7 cellular contexts compared by ENCODE assay signal in genomic region chr16:29213251-29213650, GRCh38.
DNase-seq lines count a peak whose midpoint lies in the region; ATAC-seq and TF ChIP-seq lines count a peak whose summit lies in the region.
"Not testable (repeated sequence)": the region's sequence is repeated elsewhere in the genome, so short reads cannot be mapped to it uniquely, and the experiment has no call there.

No MANE protein-coding gene starts in this region.

- not testable (repeated sequence) for DNase-seq in IMR-90, natural killer cell
- peak; percentile 7 for DNase-seq in activated CD8-positive, alpha-beta memory T cell treated with anti-CD3 and anti-CD28 coated beads, Interleukin-2, amount 50 U/mL, for 48 hours
- DNase-seq in coronary artery (ENCODE audit: low spot score): peak; percentile 31
- peak; percentile 36 for DNase-seq in right atrium auricular region (ENCODE audit: low spot score)
- DNase-seq in sciatic nerve (ENCODE audit: low spot score): peak; percentile 44
- DNase-seq in type B pancreatic cell (ENCODE audit: extremely low spot score, unreplicated experiment): peak; percentile 40

- not testable (repeated sequence) for H4K91ac ChIP-seq in IMR-90 (ENCODE audit: insufficient read depth, low read depth, low read length)

- H3K56ac ChIP-seq in IMR-90 (ENCODE audit: extremely low read depth, insufficient read depth, low read length): not testable (repeated sequence)

- H3K4ac ChIP-seq in IMR-90 (ENCODE audit: low read depth, low read length): not testable (repeated sequence)

- H2AFZ ChIP-seq in IMR-90 (replicated peaks; ENCODE audit: low read length, poor library complexity): not testable (repeated sequence)

- H2AK9ac ChIP-seq in IMR-90 (replicated peaks; ENCODE audit: low read depth, low read length, poor library complexity): not testable (repeated sequence)

- H3K36me3 Mint-ChIP-seq in natural killer cell, type B pancreatic cell: not testable (repeated sequence)

- H2AK5ac ChIP-seq in IMR-90 (ENCODE audit: low read depth, low read length): 0 out of 2 replicates have a peak overlapping the region, but pooled peaks have one; percentile 39

- not testable (repeated sequence) for H3K4me2 ChIP-seq in IMR-90 (ENCODE audit: low read depth, low read length)

- not testable (repeated sequence) for H3K4me1 ChIP-seq in IMR-90 (ENCODE audit: control insufficient read depth, insufficient read depth, low read length); right atrium auricular region

- TF ChIP-seq CTCF in IMR-90 (conservative IDR thresholded peaks at IDR 0.05; ENCODE audit: low read depth, low read length); coronary artery (IDR thresholded peaks at IDR 0.05); right atrium auricular region (IDR thresholded peaks at IDR 0.05); natural killer cell (IDR thresholded peaks at IDR 0.05); type B pancreatic cell (conservative IDR thresholded peaks at IDR 0.05): not testable (repeated sequence)

- not testable (repeated sequence) for H2BK120ac ChIP-seq in IMR-90 (ENCODE audit: low read depth, low read length)

- not testable (repeated sequence) for H3K23ac ChIP-seq in IMR-90 (ENCODE audit: low read depth, low read length)

- H3K27ac Mint-ChIP-seq in natural killer cell: peak overlapping the region; percentile 6 to 8
- not testable (repeated sequence) for H3K27ac Mint-ChIP-seq in type B pancreatic cell

- H3K9me1 ChIP-seq in IMR-90 (ENCODE audit: insufficient read depth, low read length): not testable (repeated sequence)

- no CpG with 5 or more reads among the region's 6 CpGs for WGBS in IMR-90 (ENCODE audit: extremely low coverage in 2 of 2, insufficient read length in 1 of 2), 2 experiments

- dilution Hi-C loops in IMR-90 (cut with HindIII; ENCODE audit: low sequenced_read_pairs, unreplicated experiment): not testable (repeated sequence)

- not testable (repeated sequence) for H2BK15ac ChIP-seq in IMR-90 (ENCODE audit: low read depth, low read length)

- H4K20me1 ChIP-seq in IMR-90 (ENCODE audit: insufficient read depth, low read length): not testable (repeated sequence)

- H3K27ac ChIP-seq in IMR-90 (ENCODE audit: insufficient read depth, low read length); coronary artery; right atrium auricular region: not testable (repeated sequence)

- not testable (repeated sequence) for TF ChIP-seq POLR2A in IMR-90 (IDR thresholded peaks at IDR 0.05; ENCODE audit: low read depth, low read length)

- H3K4me3 Mint-ChIP-seq in natural killer cell, type B pancreatic cell: not testable (repeated sequence)

- not testable (repeated sequence) for ATAC-seq in IMR-90 (ENCODE audit: low read depth); natural killer cell; sciatic nerve

- CTCF ChIA-PET in IMR-90 (lab: Yijun Ruan, JAX): not testable (repeated sequence)

- H3K27me3 ChIP-seq in IMR-90 (ENCODE audit: control insufficient read depth, insufficient read depth, low read length); right atrium auricular region: not testable (repeated sequence)

- H3K36me3 ChIP-seq in IMR-90 (ENCODE audit: control insufficient read depth, insufficient read depth, low read length): peaks cover 25% of the 10 kb centered on the region
- not testable (repeated sequence) for H3K36me3 ChIP-seq in right atrium auricular region

- not testable (repeated sequence) for H3K9ac ChIP-seq in IMR-90 (ENCODE audit: low read depth, low read length)

- not testable (repeated sequence) for TF ChIP-seq RAD21 in IMR-90 (IDR thresholded peaks at IDR 0.05; ENCODE audit: low read length)

- peaks cover 15% of the 10 kb centered on the region for H3K9me3 ChIP-seq in IMR-90 (ENCODE audit: control insufficient read depth, insufficient read depth, low read length)
- not testable (repeated sequence) for H3K9me3 ChIP-seq in right atrium auricular region

- intact Hi-C loops in IMR-90 (cut with micrococcal nuclease); natural killer cell (cut with micrococcal nuclease); sciatic nerve (cut with DNase I): not testable (repeated sequence)

- POLR2A ChIA-PET in IMR-90 (lab: Charles Lee; ENCODE audit: unreplicated experiment): not testable (repeated sequence)

- not testable (repeated sequence) for H2BK5ac ChIP-seq in IMR-90 (ENCODE audit: low read depth, low read length, poor library complexity, severe bottlenecking)

- H3K4me3 ChIP-seq in IMR-90 (ENCODE audit: insufficient read depth, low read depth, low read length); coronary artery; right atrium auricular region: not testable (repeated sequence)

- H3K18ac ChIP-seq in IMR-90 (ENCODE audit: low read depth, low read length): not testable (repeated sequence)

- BruUV-seq in IMR-90 (replicated peaks; lab: Mats Ljungman, UMichigan): not testable (repeated sequence)

- not testable (repeated sequence) for H3K79me1 ChIP-seq in IMR-90 (ENCODE audit: low read depth in 1 of 2, low read length in 2 of 2)

- not testable (repeated sequence) for H4K5ac ChIP-seq in IMR-90 (ENCODE audit: low read depth, low read length)

- not testable (repeated sequence) for H2BK20ac ChIP-seq in IMR-90 (ENCODE audit: low read depth, low read length)

- peaks cover 13 to 14% of the 10 kb centered on the region in 2 donors for H3K4me1 Mint-ChIP-seq in natural killer cell
- H3K4me1 Mint-ChIP-seq in type B pancreatic cell (ENCODE audit: unreplicated experiment): not testable (repeated sequence)

- not testable (repeated sequence) for H3K9me3 Mint-ChIP-seq in natural killer cell, type B pancreatic cell

- not testable (repeated sequence) for H3K27me3 Mint-ChIP-seq in natural killer cell (ENCODE audit: low read depth in 2 of 2); type B pancreatic cell

- H3K14ac ChIP-seq in IMR-90 (replicated peaks; ENCODE audit: low read depth, low read length): not testable (repeated sequence)

- in situ Hi-C loops in IMR-90 (cut with MboI; ENCODE audit: low sequenced_read_pairs): not testable (repeated sequence)

- not testable (repeated sequence) for H4K8ac ChIP-seq in IMR-90 (ENCODE audit: low read depth in 2 of 2, low read length in 2 of 2)
